26 cellular contexts compared by ENCODE assay signal in the genomic region with DNA sequence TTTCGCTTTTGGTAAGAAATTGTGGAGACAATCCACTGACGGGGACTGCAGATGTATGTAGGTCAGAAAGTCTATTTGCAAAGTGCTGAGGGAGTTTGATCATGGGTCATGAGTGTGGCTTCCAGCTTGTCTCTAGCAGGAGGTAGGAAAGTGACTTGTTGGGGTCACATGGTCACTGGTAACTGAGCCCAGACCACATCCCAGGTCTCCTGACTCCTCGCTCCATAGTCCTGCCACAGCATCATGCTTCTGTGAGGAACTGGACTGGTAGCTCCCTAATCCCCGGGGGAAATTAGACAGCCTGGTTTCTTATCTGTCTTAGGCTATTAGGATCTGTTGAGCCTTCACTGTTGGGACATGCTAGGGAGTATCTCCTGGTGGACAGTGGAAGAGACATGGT.
"Had no signal": no experiment of that assay in that cellular context is flagged by ENCODE, and none has a peak within 500 bp of the region (broad histone marks: within the 10 kb centered on the region; RNA-seq: fewer than 3 reads in every experiment).

No MANE protein-coding gene starts in this region.

- DNase-seq: islet precursor cell; left ventricle myocardium inferior; mesendoderm; naive thymus-derived CD4-positive, alpha-beta T cell; nucleus accumbens; pancreas; posterior cingulate gyrus; right lobe of liver; stimulated activated CD4-positive, alpha-beta T cell treated with anti-CD3 and anti-CD28 coated beads, Interleukin-12 subunit alpha, Interleukin-12 subunit beta, amount 100 ng/mL, for 4 hours; stimulated activated CD4-positive, alpha-beta T cell treated with anti-CD3 and anti-CD28 coated beads, Interleukin-15, amount 100 ng/mL, for 24 hours; stimulated activated CD4-positive, alpha-beta T cell treated with anti-CD3 and anti-CD28 coated beads, Interleukin-2, amount 100 ng/mL, for 24 hours; stimulated activated CD4-positive, alpha-beta T cell treated with anti-CD3 and anti-CD28 coated beads, Interleukin-4, amount 100 ng/mL, for 1 hour; stimulated activated naive B cell treated with anti-CD40 and anti-IgM and Interleukin-4, amounts not matched to agents 10 μg/mL and 1 μg/mL and 100 μg/mL, for 72 hours; stimulated activated naive CD8-positive, alpha-beta T cell treated with anti-CD3 and anti-CD28 coated beads, Interleukin-15, Interleukin-2, amounts not matched to agents 100 U/mL and 50 U/mL, for 24 hours; stomach; testis; tibial artery; trophoblast cell; upper lobe of right lung had no signal

- ATAC-seq: naive thymus-derived CD4-positive, alpha-beta T cell; pancreas; right lobe of liver; stimulated activated naive B cell treated with anti-CD40 and anti-IgM and Interleukin-4, amounts not matched to agents 10 μg/mL and 1 μg/mL and 100 μg/mL, for 72 hours; stimulated activated naive CD8-positive, alpha-beta T cell treated with anti-CD3 and anti-CD28 coated beads, Interleukin-15, Interleukin-2, amounts not matched to agents 100 U/mL and 50 U/mL, for 24 hours; upper lobe of right lung had no signal

- FAIRE-seq: pancreas had no signal

- H3K36me3 ChIP-seq: left ventricle myocardium inferior, pancreas, prostate gland, right lobe of liver, stomach, tibial artery, upper lobe of right lung had no signal

- H3K9me3 ChIP-seq: left ventricle myocardium inferior, pancreas, prostate gland, right atrium auricular region, right lobe of liver, stomach, testis, tibial artery, upper lobe of right lung had no signal

- H3K4me1 Mint-ChIP-seq: mesothelial cell of epicardium; naive thymus-derived CD4-positive, alpha-beta T cell; nephron; neural crest cell; stimulated activated naive B cell treated with anti-CD40 and anti-IgM and Interleukin-4, amounts not matched to agents 10 μg/mL and 1 μg/mL and 100 μg/mL, for 72 hours had no signal

- H3K36me3 Mint-ChIP-seq: mesothelial cell of epicardium; naive thymus-derived CD4-positive, alpha-beta T cell; stimulated activated naive B cell treated with anti-CD40 and anti-IgM and Interleukin-4, amounts not matched to agents 10 μg/mL and 1 μg/mL and 100 μg/mL, for 72 hours had no signal

- H3K27ac ChIP-seq: left ventricle myocardium inferior, pancreas, prostate gland, right atrium auricular region, right lobe of liver, stomach, testis, tibial artery, upper lobe of right lung had no signal

- H3K9me3 Mint-ChIP-seq: mesothelial cell of epicardium; nephron; neural crest cell; stimulated activated naive B cell treated with anti-CD40 and anti-IgM and Interleukin-4, amounts not matched to agents 10 μg/mL and 1 μg/mL and 100 μg/mL, for 72 hours had no signal

- H3K4me3 Mint-ChIP-seq: mesothelial cell of epicardium; naive thymus-derived CD4-positive, alpha-beta T cell; nephron; neural crest cell; stimulated activated naive B cell treated with anti-CD40 and anti-IgM and Interleukin-4, amounts not matched to agents 10 μg/mL and 1 μg/mL and 100 μg/mL, for 72 hours had no signal

- H3K4me1 ChIP-seq: left ventricle myocardium inferior, pancreas, prostate gland, right atrium auricular region, right lobe of liver, stomach, testis, tibial artery, upper lobe of right lung had no signal

- H3K4me3 ChIP-seq: left ventricle myocardium inferior, lung, pancreas, prostate gland, right atrium auricular region, right lobe of liver, smooth muscle cell, stomach, testis, tibial artery, upper lobe of right lung had no signal

- H3K27me3 ChIP-seq: pancreas, right atrium auricular region, right lobe of liver, testis, tibial artery had no signal

- H3K27ac Mint-ChIP-seq: mesothelial cell of epicardium; naive thymus-derived CD4-positive, alpha-beta T cell; nephron; stimulated activated naive B cell treated with anti-CD40 and anti-IgM and Interleukin-4, amounts not matched to agents 10 μg/mL and 1 μg/mL and 100 μg/mL, for 72 hours had no signal
